ENCODE assay signal across 17 cellular contexts in the genomic region with DNA sequence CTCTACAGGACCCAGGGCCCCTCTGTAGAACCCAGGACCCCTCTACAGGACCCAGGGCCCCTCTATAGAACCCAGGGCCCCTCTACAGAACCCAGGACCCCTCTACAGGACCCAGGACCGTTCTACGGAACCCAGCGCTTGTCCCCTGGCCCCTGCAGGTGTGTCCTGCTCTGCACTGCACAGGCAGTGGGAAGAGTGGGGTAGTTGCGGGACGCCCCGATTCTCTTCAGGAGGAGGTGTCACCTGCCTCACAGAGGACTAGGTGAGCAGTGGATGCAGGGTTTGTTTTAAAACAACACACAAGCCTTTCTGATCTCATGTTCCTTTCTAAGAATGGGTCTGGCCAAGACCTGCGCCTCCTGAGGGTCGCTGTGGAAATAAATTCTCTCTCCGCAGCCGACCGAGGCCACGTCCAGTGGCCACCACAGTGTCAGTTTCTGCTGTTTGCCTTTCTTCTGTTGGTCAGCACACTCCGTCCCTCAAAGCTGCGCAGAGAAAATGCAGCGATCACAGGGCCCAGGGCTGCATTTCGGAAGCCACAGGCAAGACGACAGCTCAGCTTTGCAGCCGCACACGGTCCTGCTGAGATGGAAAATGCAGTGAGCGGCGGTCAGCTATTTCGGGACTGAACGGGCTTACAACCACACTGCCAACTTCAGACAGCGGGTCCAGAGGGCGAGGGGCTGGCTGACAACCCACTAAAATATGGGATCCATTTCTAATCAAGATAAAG.
DNase-seq lines count a peak whose midpoint lies in the region; ATAC-seq and TF ChIP-seq lines count a peak whose summit lies in the region.
"Had no signal": no experiment of that assay in that cellular context is flagged by ENCODE, and none has a peak within 500 bp of the region (broad histone marks: within the 10 kb centered on the region; RNA-seq: fewer than 3 reads in every experiment).

No MANE protein-coding gene starts in this region.

- no peak overlapping the region for H2AFZ ChIP-seq in neural progenitor cell (replicated peaks)

- no peaks in the 10 kb centered on the region for H3K36me3 ChIP-seq in neural progenitor cell
- no peaks in the 10 kb centered on the region for H3K36me3 ChIP-seq in CD4-positive, alpha-beta memory T cell (ENCODE audit: insufficient read depth, low read length)

- H3F3A ChIP-seq in neural progenitor cell (ENCODE audit: low read depth) = peaks cover 24% of the 10 kb centered on the region

- no peaks in the 10 kb centered on the region for H3K9me3 ChIP-seq in neural progenitor cell (ENCODE audit: low read depth)
- no peaks in the 10 kb centered on the region for H3K9me3 ChIP-seq in CD4-positive, alpha-beta memory T cell (ENCODE audit: control insufficient read depth in 1 of 2, low read length in 2 of 2)

- no peaks in the 10 kb centered on the region for H3K36me3 Mint-ChIP-seq in activated naive CD4-positive, alpha-beta T cell treated with anti-CD3 and anti-CD28 coated beads, Interleukin-2, amount 50 U/mL, for 24 hours
- no peaks in the 10 kb centered on the region for H3K36me3 Mint-ChIP-seq in activated naive CD4-positive, alpha-beta T cell treated with anti-CD3 and anti-CD28 coated beads, Interleukin-2, amount 10 ng/mL, durations not matched to agents 7 days and 5 days
- H3K36me3 Mint-ChIP-seq in chondrocyte (ENCODE audit: low read depth) = no peaks in the 10 kb centered on the region
- no peaks in the 10 kb centered on the region for H3K36me3 Mint-ChIP-seq in neural progenitor cell
- no peaks in the 10 kb centered on the region for H3K36me3 Mint-ChIP-seq in CD4-positive, alpha-beta memory T cell
- H3K36me3 Mint-ChIP-seq: CD8-positive, alpha-beta memory T cell had no signal

- peaks cover 6% of the 10 kb centered on the region for H3K27me3 Mint-ChIP-seq in activated naive CD4-positive, alpha-beta T cell treated with anti-CD3 and anti-CD28 coated beads, Interleukin-2, amount 50 U/mL, for 24 hours
- H3K27me3 Mint-ChIP-seq in activated naive CD4-positive, alpha-beta T cell treated with anti-CD3 and anti-CD28 coated beads, Interleukin-2, amount 10 ng/mL, durations not matched to agents 7 days and 5 days = peaks cover 30% of the 10 kb centered on the region
- peaks cover 12% of the 10 kb centered on the region for H3K27me3 Mint-ChIP-seq in chondrocyte (ENCODE audit: low read depth)
- H3K27me3 Mint-ChIP-seq in neural progenitor cell (ENCODE audit: insufficient read depth, low read depth) = peaks cover 12% of the 10 kb centered on the region
- peaks cover 5 to 10% of the 10 kb centered on the region in 2 donors for H3K27me3 Mint-ChIP-seq in CD4-positive, alpha-beta memory T cell

- no peak overlapping the region for H3K4me2 ChIP-seq in neural progenitor cell

- H4K20me1 ChIP-seq in neural progenitor cell (ENCODE audit: low read depth) = no peaks in the 10 kb centered on the region

- no peaks in the 10 kb centered on the region for H3K9me3 Mint-ChIP-seq in activated naive CD4-positive, alpha-beta T cell treated with anti-CD3 and anti-CD28 coated beads, Interleukin-2, amount 50 U/mL, for 24 hours
- no peaks in the 10 kb centered on the region for H3K9me3 Mint-ChIP-seq in activated naive CD4-positive, alpha-beta T cell treated with anti-CD3 and anti-CD28 coated beads, Interleukin-2, amount 10 ng/mL, durations not matched to agents 7 days and 5 days
- H3K9me3 Mint-ChIP-seq in chondrocyte (ENCODE audit: low read depth) (no peaks in the 10 kb centered on the region), neural progenitor cell (peaks cover 2% of the 10 kb centered on the region)
- H3K9me3 Mint-ChIP-seq in CD4-positive, alpha-beta memory T cell = peaks cover 0 to 3% (median 0%) of the 10 kb centered on the region in 8 donors
- H3K9me3 Mint-ChIP-seq: CD8-positive, alpha-beta memory T cell; H9 had no signal

- no peak overlapping the region for H3K4me3 Mint-ChIP-seq in activated naive CD4-positive, alpha-beta T cell treated with anti-CD3 and anti-CD28 coated beads, Interleukin-2, amount 50 U/mL, for 24 hours
- no peak overlapping the region for H3K4me3 Mint-ChIP-seq in activated naive CD4-positive, alpha-beta T cell treated with anti-CD3 and anti-CD28 coated beads, Interleukin-2, amount 10 ng/mL, durations not matched to agents 7 days and 5 days
- no peak overlapping the region for H3K4me3 Mint-ChIP-seq in chondrocyte (ENCODE audit: unreplicated experiment)
- no peak overlapping the region for H3K4me3 Mint-ChIP-seq in neural progenitor cell
- no peak overlapping the region for H3K4me3 Mint-ChIP-seq in CD4-positive, alpha-beta memory T cell
- H3K4me3 Mint-ChIP-seq: CD8-positive, alpha-beta memory T cell; H9 had no signal

- H3K9ac ChIP-seq in neural progenitor cell = no peak overlapping the region

- DNase-seq in activated naive CD4-positive, alpha-beta T cell treated with anti-CD3 and anti-CD28 coated beads, Interleukin-2, amount 10 ng/mL, durations not matched to agents 7 days and 5 days = no peak
- peak; percentile 76 for DNase-seq in chondrocyte (ENCODE audit: low spot score)
- no peak for DNase-seq in neural progenitor cell (ENCODE audit: low spot score)
- no peak for DNase-seq in CD4-positive, alpha-beta memory T cell
- DNase-seq in NCI-H2171 treated with DMSO at 0.1 percent for 48 hours (lab: John Stamatoyannopoulos, UW) = no peak
- DNase-seq: CD8-positive, alpha-beta memory T cell; COR-L47; DMS 273 treated with DMSO at 0.1 percent for 48 hours; DMS53; DND-41; EL; H9 had no signal

- intact Hi-C loops in CD4-positive, alpha-beta memory T cell (cut with micrococcal nuclease) = no loop called here

- peak overlapping the region; percentile 46 for H3K27ac Mint-ChIP-seq in activated naive CD4-positive, alpha-beta T cell treated with anti-CD3 and anti-CD28 coated beads, Interleukin-2, amount 50 U/mL, for 24 hours
- no peak overlapping the region for H3K27ac Mint-ChIP-seq in activated naive CD4-positive, alpha-beta T cell treated with anti-CD3 and anti-CD28 coated beads, Interleukin-2, amount 10 ng/mL, durations not matched to agents 7 days and 5 days
- no peak overlapping the region for H3K27ac Mint-ChIP-seq in chondrocyte (ENCODE audit: unreplicated experiment)
- peak overlapping the region; percentile 78 for H3K27ac Mint-ChIP-seq in neural progenitor cell
- no peak overlapping the region for H3K27ac Mint-ChIP-seq in CD4-positive, alpha-beta memory T cell
- H3K27ac Mint-ChIP-seq: CD8-positive, alpha-beta memory T cell; H9 had no signal

- TF ChIP-seq CTCF in chondrocyte (IDR thresholded peaks at IDR 0.05) = no peak
- no peak for TF ChIP-seq CTCF in neural progenitor cell (IDR thresholded peaks at IDR 0.05)

- no peak overlapping the region for H3K4me3 ChIP-seq in neural progenitor cell
- H3K4me3 ChIP-seq in CD4-positive, alpha-beta memory T cell (ENCODE audit: low read length in 2 of 2) = no peak overlapping the region
- H3K4me3 ChIP-seq: BLaER1 treated with 17β-estradiol and CSF1 and Interleukin-3, amounts not matched to agents 10 nM and 100 nM; GM12878 had no signal

- ATAC-seq in HG02973 (IDR thresholded peaks at IDR 0.05; ENCODE audit: unreplicated experiment) = no peak
- ATAC-seq: GM12878 had no signal

- H3K27ac ChIP-seq in neural progenitor cell = no peak overlapping the region
- H3K27ac ChIP-seq in CD4-positive, alpha-beta memory T cell (ENCODE audit: low read depth, low read length) = no peak overlapping the region
- H3K27ac ChIP-seq: 22Rv1 had no signal

- POLR2A ChIA-PET in CD4-positive, alpha-beta memory T cell (lab: Charles Lee; ENCODE audit: partially characterized antibody) = no interaction called here

- peaks cover 4% of the 10 kb centered on the region for H3K4me1 Mint-ChIP-seq in activated naive CD4-positive, alpha-beta T cell treated with anti-CD3 and anti-CD28 coated beads, Interleukin-2, amount 50 U/mL, for 24 hours
- H3K4me1 Mint-ChIP-seq in activated naive CD4-positive, alpha-beta T cell treated with anti-CD3 and anti-CD28 coated beads, Interleukin-2, amount 10 ng/mL, durations not matched to agents 7 days and 5 days = peaks cover 6% of the 10 kb centered on the region
- H3K4me1 Mint-ChIP-seq in chondrocyte (ENCODE audit: low read depth) = no peaks in the 10 kb centered on the region
- peaks cover 38% of the 10 kb centered on the region for H3K4me1 Mint-ChIP-seq in neural progenitor cell
- peaks cover 0 to 10% (median 1%) of the 10 kb centered on the region in 4 donors for H3K4me1 Mint-ChIP-seq in CD4-positive, alpha-beta memory T cell

- no peaks in the 10 kb centered on the region for H3K79me2 ChIP-seq in neural progenitor cell (ENCODE audit: low read depth)

- peaks cover 31% of the 10 kb centered on the region for H3K4me1 ChIP-seq in neural progenitor cell
- H3K4me1 ChIP-seq in CD4-positive, alpha-beta memory T cell (ENCODE audit: insufficient read depth, low read length) = no peaks in the 10 kb centered on the region

- no peaks in the 10 kb centered on the region for H3K27me3 ChIP-seq in neural progenitor cell
- peaks cover 3% of the 10 kb centered on the region for H3K27me3 ChIP-seq in CD4-positive, alpha-beta memory T cell (ENCODE audit: insufficient read depth, low read length)

- CTCF ChIA-PET in activated naive CD4-positive, alpha-beta T cell treated with anti-CD3 and anti-CD28 coated beads, Interleukin-2, amount 10 ng/mL, durations not matched to agents 7 days and 5 days (lab: Charles Lee) = no interaction called here
- CTCF ChIA-PET in CD4-positive, alpha-beta memory T cell (lab: Charles Lee; ENCODE audit: partially characterized antibody) = no interaction called here

Comparison
In these comparisons a context has a peak if more than half of its experiments do, and no peak if none do; other contexts are left out.
1. H3K27ac Mint-ChIP-seq: peak in activated naive CD4-positive, alpha-beta T cell treated with anti-CD3 and anti-CD28 coated beads, Interleukin-2, amount 50 U/mL, for 24 hours (single experiment) and neural progenitor cell (single experiment); none in activated naive CD4-positive, alpha-beta T cell treated with anti-CD3 and anti-CD28 coated beads, Interleukin-2, amount 10 ng/mL, durations not matched to agents 7 days and 5 days (single experiment), chondrocyte (single experiment) and CD4-positive, alpha-beta memory T cell (0 of 7).